In genomic region chr22:38412435-38413084, GRCh38 we compare ENCODE assay signal across 8 cellular contexts. TPM values are rescaled to one million over a fixed set of nuclear protein-coding genes. Genes with fewer than 3 reads are reported as not detected.
DNase-seq lines count a peak whose midpoint lies in the region; ATAC-seq and TF ChIP-seq lines count a peak whose summit lies in the region.

No MANE protein-coding gene starts in this region.

- CTCF ChIA-PET in RWPE1 (lab: Yijun Ruan, JAX) = interaction anchor here (0.6 to 0.7 kb wide), 2 partner anchors 36 to 37 kb away, joined by 4 read pairs; no protein-coding TSS in a partner anchor

- peak; percentile 62 for DNase-seq in ELF-1 (ENCODE audit: low read depth, low spot score)
- DNase-seq in RWPE1 (ENCODE audit: low spot score) = peak; percentile 17
- peak; percentile 32 to 55 (median 42) for DNase-seq in body of pancreas
- no peak for DNase-seq in kidney epithelial cell (ENCODE audit: low read depth)
- DNase-seq in stimulated activated effector memory CD8-positive, alpha-beta T cell treated with anti-CD3 and anti-CD28 coated beads, Interleukin-12 subunit alpha, Interleukin-12 subunit beta, amount 100 ng/mL, for 72 hours (ENCODE audit: low spot score in 2 of 2) = peak; percentile 65 to 77
- no peak for DNase-seq in RKO (ENCODE audit: low spot score)
- DNase-seq in glomerular visceral epithelial cell (ENCODE audit: extremely low spot score) = no peak
- DNase-seq in NCI-H2107 (lab: John Stamatoyannopoulos, UW) = no peak

- no peaks in the 10 kb centered on the region for H3K9me3 ChIP-seq in body of pancreas

- peaks cover 11% of the 10 kb centered on the region for H3K4me1 ChIP-seq in body of pancreas

- H3K27ac ChIP-seq in RWPE1 (no peak overlapping the region), body of pancreas (no peak overlapping the region)

- no peak overlapping the region for H3K27ac Mint-ChIP-seq in stimulated activated effector memory CD8-positive, alpha-beta T cell treated with anti-CD3 and anti-CD28 coated beads, Interleukin-12 subunit alpha, Interleukin-12 subunit beta, amount 100 ng/mL, for 72 hours

- H3K4me3 Mint-ChIP-seq in stimulated activated effector memory CD8-positive, alpha-beta T cell treated with anti-CD3 and anti-CD28 coated beads, Interleukin-12 subunit alpha, Interleukin-12 subunit beta, amount 100 ng/mL, for 72 hours = no peak overlapping the region

- H3K9me3 Mint-ChIP-seq in stimulated activated effector memory CD8-positive, alpha-beta T cell treated with anti-CD3 and anti-CD28 coated beads, Interleukin-12 subunit alpha, Interleukin-12 subunit beta, amount 100 ng/mL, for 72 hours = no peaks in the 10 kb centered on the region

- intact Hi-C loops in body of pancreas (cut with DNase I) = no loop called here

- TF ChIP-seq POLR2A in body of pancreas (IDR thresholded peaks at IDR 0.05) = no peak

- WGBS in body of pancreas, 2 donors = 9 to 13% methylated on average over 5 to 45 of the region's 45 CpGs

- H3K4me3 ChIP-seq in body of pancreas (no peak overlapping the region), kidney epithelial cell (ENCODE audit: low read depth, low read length) (no peak overlapping the region)

- H3K27me3 ChIP-seq in body of pancreas = no peaks in the 10 kb centered on the region
- peaks cover 8% of the 10 kb centered on the region for H3K27me3 ChIP-seq in kidney epithelial cell (ENCODE audit: control insufficient read depth, insufficient read depth, low read length)

- H3K36me3 Mint-ChIP-seq in stimulated activated effector memory CD8-positive, alpha-beta T cell treated with anti-CD3 and anti-CD28 coated beads, Interleukin-12 subunit alpha, Interleukin-12 subunit beta, amount 100 ng/mL, for 72 hours = no peaks in the 10 kb centered on the region

- POLR2A ChIA-PET in RWPE1 (lab: Yijun Ruan, JAX; ENCODE audit: low non-redundant PET) = no interaction called here

- peaks cover 6% of the 10 kb centered on the region for H3K4me1 Mint-ChIP-seq in stimulated activated effector memory CD8-positive, alpha-beta T cell treated with anti-CD3 and anti-CD28 coated beads, Interleukin-12 subunit alpha, Interleukin-12 subunit beta, amount 100 ng/mL, for 72 hours

- ATAC-seq in body of pancreas = peak; percentile 59
- ATAC-seq in stimulated activated effector memory CD8-positive, alpha-beta T cell treated with anti-CD3 and anti-CD28 coated beads, Interleukin-12 subunit alpha, Interleukin-12 subunit beta, amount 100 ng/mL, for 72 hours = peak; percentile 77

- H3K36me3 ChIP-seq in body of pancreas (replicated peaks in 1 of 2; ENCODE audit: insufficient read depth in 1 of 2, low read depth in 2 of 2) (no peaks in the 10 kb centered on the region), kidney epithelial cell (ENCODE audit: control insufficient read depth, insufficient read depth, low read length) (no peaks in the 10 kb centered on the region)

- TF ChIP-seq CTCF in RWPE1 (conservative IDR thresholded peaks at IDR 0.05; ENCODE audit: low read depth) (peak; percentile 81), body of pancreas (IDR thresholded peaks at IDR 0.05) (peak; percentile 52 to 78 (median 59)), kidney epithelial cell (IDR thresholded peaks at IDR 0.05; ENCODE audit: insufficient read depth, low read length, poor library complexity, severe bottlenecking) (peak; percentile 46)

RNA-seq across cellular contexts. Expression of gene KCNJ4, which starts 42.4 kb away (rescaled TPM):
- not detected for total RNA-seq in body of pancreas
- not detected in 2 replicates for total RNA-seq in kidney epithelial cell

RNA-seq across cellular contexts. Expression of gene KDELR3, which starts 55.3 kb away (rescaled TPM):
- total RNA-seq in body of pancreas (10 to 100 TPM in 1 of 2 donors, 1 to 10 TPM in 1; 5.6 to 16.3 TPM), kidney epithelial cell (17.0 and 18.5 TPM in 2 replicates)

Comparison
In these comparisons a context has a peak if more than half of its experiments do, and no peak if none do; other contexts are left out.
1. DNase-seq: peak in ELF-1 (single experiment), RWPE1 (single experiment), body of pancreas (4 of 4) and stimulated activated effector memory CD8-positive, alpha-beta T cell treated with anti-CD3 and anti-CD28 coated beads, Interleukin-12 subunit alpha, Interleukin-12 subunit beta, amount 100 ng/mL, for 72 hours (2 of 2); none in kidney epithelial cell (single experiment), RKO (single experiment), glomerular visceral epithelial cell (single experiment) and NCI-H2107 (single experiment).
2. Peak in every context shown above with its lines, with median percentiles within 50 percentile points of each other: CTCF ChIP-seq.